In the genomic region with DNA sequence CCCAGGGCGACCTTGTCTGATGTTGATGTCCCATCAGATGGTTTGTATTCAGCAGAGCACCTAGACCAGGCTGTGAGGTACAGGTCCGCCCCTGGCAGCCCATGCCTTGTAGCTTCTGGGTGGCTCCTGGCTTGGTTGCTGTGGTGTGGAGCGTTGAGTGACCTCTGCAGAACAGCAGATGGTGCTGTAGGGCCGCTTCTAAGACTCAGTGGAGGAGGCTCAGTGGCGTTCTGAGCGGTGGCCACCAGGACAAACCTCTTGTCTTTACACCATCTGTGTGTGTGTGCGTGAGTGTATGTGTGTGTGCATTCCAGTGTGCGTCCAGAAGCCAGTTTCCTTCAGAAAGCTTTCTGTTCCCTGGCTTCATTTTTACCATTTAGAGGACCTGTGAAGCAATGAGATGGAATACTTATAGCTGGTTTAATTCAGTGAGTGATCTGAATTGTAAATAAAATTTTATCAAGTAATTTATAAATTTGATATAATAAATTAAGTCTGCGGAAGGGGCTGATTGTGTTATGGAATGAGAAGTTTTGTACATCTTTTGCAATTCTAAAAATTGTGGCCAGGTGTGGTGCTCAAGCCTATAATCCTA, we compare ENCODE assay signal across 8 cellular contexts.
A peak's percentile ranks its signal among the peaks of the same experiment; 100 is the strongest.
DNase-seq lines count a peak whose midpoint lies in the region; ATAC-seq, FAIRE-seq and TF ChIP-seq lines count a peak whose summit lies in the region.

No MANE protein-coding gene starts in this region.

- H2AFZ ChIP-seq in keratinocyte (ENCODE audit: control insufficient read depth, low read length) = no peak overlapping the region

- peaks cover 7 to 9% of the 10 kb centered on the region in 2 experiments for H3K36me3 ChIP-seq in keratinocyte (ENCODE audit: control insufficient read depth in 2 of 2, extremely low read depth in 1 of 2, insufficient read depth in 2 of 2, low read length in 2 of 2)

- peak; percentile 91 to 94 (median 93) for TF ChIP-seq CTCF in keratinocyte (optimal IDR thresholded peaks at IDR 0.05 in 1 of 3, IDR thresholded peaks at IDR 0.05 in 1 of 3, conservative IDR thresholded peaks at IDR 0.05 in 1 of 3; ENCODE audit: extremely low read depth in 1 of 3, insufficient read depth in 2 of 3, low read length in 3 of 3)

- FAIRE-seq in G401.6 (lab: Jason Lieb, UNC) = peak; percentile 83
- peak; percentile 80 for FAIRE-seq in keratinocyte (lab: Jason Lieb, UNC)

- no peaks in the 10 kb centered on the region for H3K9me3 ChIP-seq in keratinocyte (ENCODE audit: control insufficient read depth, low read depth, low read length)

- no peak overlapping the region for H3K27ac ChIP-seq in caudate nucleus (ENCODE audit: low read depth, low read length)
- no peak overlapping the region for H3K27ac ChIP-seq in keratinocyte (ENCODE audit: control insufficient read depth, insufficient read depth, low read length)

- dilution Hi-C loops in keratinocyte (cut with MboI; ENCODE audit: extremely low pct_ligation_motif_present, low sequenced_read_pairs) = no loop called here

- peaks cover 3% of the 10 kb centered on the region for H3K4me1 ChIP-seq in keratinocyte (ENCODE audit: control insufficient read depth, extremely low read depth, insufficient read depth, low read length)

- DNase-seq in NCI-H2196 treated with DMSO at 0.1 percent for 48 hours (lab: John Stamatoyannopoulos, UW; ENCODE audit: unreplicated experiment) = peak; percentile 86
- peak; percentile 79 for DNase-seq in UCSD-AML1 (lab: John Stamatoyannopoulos, UW; ENCODE audit: unreplicated experiment)
- peak in 37 of 61 donors; percentile 15 to 77 (median 42) for DNase-seq in caudate nucleus (lab: John Stamatoyannopoulos, UW)
- peak; percentile 56 for DNase-seq in keratinocyte (ENCODE audit: low read depth, low spot score)
- peak; percentile 19 for DNase-seq in stimulated activated CD4-positive, alpha-beta T cell treated with anti-CD3 and anti-CD28 coated beads, Interleukin-2, amount 100 ng/mL, for 4 hours (ENCODE audit: low read depth)

- H3K9me1 ChIP-seq in keratinocyte (ENCODE audit: control insufficient read depth, extremely low read depth, insufficient read depth, low read length) = no peaks in the 10 kb centered on the region

- no peak overlapping the region for H3K4me2 ChIP-seq in keratinocyte (ENCODE audit: control insufficient read depth, extremely low read depth, insufficient read depth, low read depth, low read length)

- no peaks in the 10 kb centered on the region for H4K20me1 ChIP-seq in keratinocyte (ENCODE audit: control insufficient read depth, extremely low read depth, insufficient read depth, low read length)

- H3K4me3 ChIP-seq in keratinocyte (ENCODE audit: control insufficient read depth in 2 of 3, extremely low read depth in 1 of 3, insufficient read depth in 2 of 3, low read depth in 1 of 3, low read length in 3 of 3) = no peak overlapping the region

- H3K27me3 ChIP-seq in keratinocyte (ENCODE audit: control insufficient read depth, extremely low read depth, insufficient read depth, low read length) = no peaks in the 10 kb centered on the region

- H3K79me2 ChIP-seq in keratinocyte (ENCODE audit: control insufficient read depth, insufficient read depth, low read length) = no peaks in the 10 kb centered on the region

- ATAC-seq in HG02852 (IDR thresholded peaks at IDR 0.05; ENCODE audit: unreplicated experiment) (peak; percentile 65), HG03039 (IDR thresholded peaks at IDR 0.05; ENCODE audit: unreplicated experiment) (no peak)

- H3K9ac ChIP-seq in keratinocyte (ENCODE audit: control insufficient read depth, extremely low read depth, insufficient read depth, low read length) = no peak overlapping the region

Comparison
In these comparisons a context has a peak if more than half of its experiments do, and no peak if none do; other contexts are left out.
1. DNase-seq: peak in every context shown above with its lines; median percentile 86 in NCI-H2196 treated with DMSO at 0.1 percent for 48 hours; 79 in UCSD-AML1; 56 in keratinocyte; 42 in caudate nucleus; 19 in stimulated activated CD4-positive, alpha-beta T cell treated with anti-CD3 and anti-CD28 coated beads, Interleukin-2, amount 100 ng/mL, for 4 hours.